Comparison of ENCODE assay signal across 11 cellular contexts in genomic region chr2:45173513-45173912, GRCh38.
DNase-seq lines count a peak whose midpoint lies in the region; ATAC-seq, FAIRE-seq and TF ChIP-seq lines count a peak whose summit lies in the region.
"Had no signal": no experiment of that assay in that cellular context is flagged by ENCODE, and none has a peak within 500 bp of the region (broad histone marks: within the 10 kb centered on the region; RNA-seq: fewer than 3 reads in every experiment).

No MANE protein-coding gene starts in this region.

- no peak for FAIRE-seq in HepG2 (lab: Jason Lieb, UNC)
- peak; percentile 83 for FAIRE-seq in urothelium cell line (lab: Jason Lieb, UNC)

- H3K9me3 Mint-ChIP-seq in natural killer cell, result peaks cover 3 to 4% of the 10 kb centered on the region in 2 donors

- WGBS in HepG2 (ENCODE audit: low lambda C conversion rate), result 0% methylated on average over 2 of the region's 2 CpGs
- 78% methylated on average over 2 of the region's 2 CpGs for WGBS in right lobe of liver (ENCODE audit: insufficient coverage, low coverage, low lambda C conversion rate, missing lambda C conversion rate)

- H3K4me3 Mint-ChIP-seq in natural killer cell, result no peak overlapping the region
- H3K4me3 Mint-ChIP-seq: stimulated activated naive B cell treated with anti-CD40 and anti-IgM and Interleukin-4, amounts not matched to agents 10 μg/mL and 1 μg/mL and 100 μg/mL, for 72 hours had no signal

- TF ChIP-seq RAD21 in HepG2 (CRISPR knock-in tag; IDR thresholded peaks at IDR 0.05), result no peak

- H3K79me2 ChIP-seq in HepG2 (ENCODE audit: insufficient read depth, low read length), result no peaks in the 10 kb centered on the region

- H3K4me1 Mint-ChIP-seq in natural killer cell, result no peaks in the 10 kb centered on the region

- no peaks in the 10 kb centered on the region for H3K36me3 ChIP-seq in HepG2 (replicated peaks in 1 of 2; ENCODE audit: control insufficient read depth in 1 of 2, insufficient read depth in 2 of 2, low read length in 2 of 2)
- H3K36me3 ChIP-seq in right lobe of liver, result no peaks in the 10 kb centered on the region
- no peaks in the 10 kb centered on the region for H3K36me3 ChIP-seq in adipocyte (ENCODE audit: control insufficient read depth, insufficient read depth, low read length, severe bottlenecking)
- H3K36me3 ChIP-seq: BLaER1 had no signal

- no peak overlapping the region for H2AFZ ChIP-seq in HepG2 (ENCODE audit: low read length)

- BruUV-seq in HepG2 (replicated peaks; lab: Mats Ljungman, UMichigan), result no TSS peak

- no peaks in the 10 kb centered on the region for H4K20me1 ChIP-seq in HepG2 (ENCODE audit: insufficient read depth, low read length)

- H3K27ac ChIP-seq in HepG2 (ENCODE audit: extremely low read length, insufficient read depth, low read length), result no peak overlapping the region
- no peak overlapping the region for H3K27ac ChIP-seq in right lobe of liver
- H3K27ac ChIP-seq: BLaER1 had no signal

- no peak for TF ChIP-seq POLR2A in HepG2 (IDR thresholded peaks at IDR 0.05; ENCODE audit: insufficient read depth in 1 of 2, low read depth in 2 of 2, low read length in 2 of 2)
- TF ChIP-seq POLR2A in right lobe of liver (IDR thresholded peaks at IDR 0.05), result no peak

- no peak for TF ChIP-seq EP300 in HepG2 (IDR thresholded peaks at IDR 0.05; ENCODE audit: low read depth in 2 of 2, low read length in 2 of 2)
- TF ChIP-seq EP300 in HepG2 (CRISPR knock-in tag; IDR thresholded peaks at IDR 0.05; ENCODE audit: borderline replicate concordance), result no peak

- H3K4me3 ChIP-seq in HepG2 (replicated peaks in 1 of 3; ENCODE audit: insufficient read depth in 1 of 3, low read depth in 2 of 3, low read length in 3 of 3) (no peak overlapping the region), right lobe of liver (no peak overlapping the region), adipocyte (ENCODE audit: low read length) (no peak overlapping the region)
- H3K4me3 ChIP-seq: BLaER1 had no signal

- DNase-seq in HepG2 (ENCODE audit: low spot score) (no peak), right lobe of liver (no peak), adipocyte (ENCODE audit: low read depth) (peak; percentile 89), glomerular endothelial cell (ENCODE audit: extremely low read depth, low read depth, low spot score) (peak; percentile 47), urothelium cell line (ENCODE audit: low spot score) (peak; percentile 62), natural killer cell (no peak)
- DNase-seq: Right ventricle myocardium superior; stimulated activated naive B cell treated with anti-CD40 and anti-IgM and Interleukin-4, amounts not matched to agents 10 μg/mL and 1 μg/mL and 100 μg/mL, for 72 hours had no signal

- H3K36me3 Mint-ChIP-seq in natural killer cell, result no peaks in the 10 kb centered on the region
- H3K36me3 Mint-ChIP-seq: stimulated activated naive B cell treated with anti-CD40 and anti-IgM and Interleukin-4, amounts not matched to agents 10 μg/mL and 1 μg/mL and 100 μg/mL, for 72 hours had no signal

- no peak for TF ChIP-seq CTCF in HepG2 (CRISPR knock-in tag; IDR thresholded peaks at IDR 0.05)
- TF ChIP-seq CTCF in right lobe of liver (IDR thresholded peaks at IDR 0.05), result no peak
- no peak for TF ChIP-seq CTCF in natural killer cell (IDR thresholded peaks at IDR 0.05)

- H3K27me3 ChIP-seq in HepG2 (ENCODE audit: control insufficient read depth in 1 of 2, insufficient read depth in 2 of 2, low read length in 2 of 2) (peaks cover under 1 to 3% of the 10 kb centered on the region in 2 experiments; a peak in 1 of 5 replicates), right lobe of liver (peaks cover 0 to 14% of the 10 kb centered on the region in 2 donors), adipocyte (replicated peaks; ENCODE audit: control insufficient read depth, insufficient read depth, low read length) (no peaks in the 10 kb centered on the region)

- POLR2A ChIA-PET in HepG2 (lab: Yijun Ruan, JAX), result no interaction called here

- peaks cover 39 to 70% of the 10 kb centered on the region in 2 donors for H3K27me3 Mint-ChIP-seq in natural killer cell (ENCODE audit: low read depth in 2 of 2)

- ATAC-seq in HepG2 (no peak), right lobe of liver (no peak), natural killer cell (no peak), HG02885 (IDR thresholded peaks at IDR 0.05; ENCODE audit: poor library complexity, unreplicated experiment) (no peak), GM18858 (IDR thresholded peaks at IDR 0.05; ENCODE audit: unreplicated experiment) (no peak)
- ATAC-seq: stimulated activated naive B cell treated with anti-CD40 and anti-IgM and Interleukin-4, amounts not matched to agents 10 μg/mL and 1 μg/mL and 100 μg/mL, for 72 hours had no signal

- intact Hi-C loops in HepG2 (cut with micrococcal nuclease; ENCODE audit: unreplicated experiment) (no loop called here), right lobe of liver (cut with DNase I) (no loop called here), natural killer cell (cut with micrococcal nuclease) (no loop called here)

- no peak overlapping the region for H3K4me2 ChIP-seq in HepG2 (ENCODE audit: low read depth, low read length)
- H3K4me2 ChIP-seq: BLaER1 had no signal

- H3K9me3 ChIP-seq in HepG2 (ENCODE audit: low read length) (no peaks in the 10 kb centered on the region), right lobe of liver (no peaks in the 10 kb centered on the region), adipocyte (ENCODE audit: control insufficient read depth, low read length) (no peaks in the 10 kb centered on the region)

- CTCF ChIA-PET in HepG2 (lab: Yijun Ruan, JAX; ENCODE audit: low intra/inter-chr PET ratio, low total read pairs), result no interaction called here

- H3K27ac Mint-ChIP-seq in natural killer cell, result no peak overlapping the region
- H3K27ac Mint-ChIP-seq: stimulated activated naive B cell treated with anti-CD40 and anti-IgM and Interleukin-4, amounts not matched to agents 10 μg/mL and 1 μg/mL and 100 μg/mL, for 72 hours had no signal

- H3K4me1 ChIP-seq in HepG2 (ENCODE audit: insufficient read depth, low read length) (no peaks in the 10 kb centered on the region), right lobe of liver (peaks cover 0 to 15% (median 0%) of the 10 kb centered on the region in 4 donors), adipocyte (ENCODE audit: control insufficient read depth, insufficient read depth, low read length) (peaks cover 40% of the 10 kb centered on the region)

- no peak overlapping the region for H3K9ac ChIP-seq in HepG2 (ENCODE audit: insufficient read depth, low read depth, low read length)
- H3K9ac ChIP-seq in adipocyte (ENCODE audit: low read length), result no peak overlapping the region
- H3K9ac ChIP-seq: BLaER1 had no signal

- in situ Hi-C loops in HepG2 (cut with HindIII; ENCODE audit: extremely low pct_ligation_motif_present, low pct_unique_long_range_greater_than_20kb), result no loop called here

TF ChIP-seq in HepG2, 621 proteins besides CTCF, POLR2A, EP300 and RAD21:
- TF ChIP-seq CREB1 (IDR thresholded peaks at IDR 0.05), result peak; percentile 74
- no peak for TF ChIP-seq CREB1 (CRISPR knock-in tag; IDR thresholded peaks at IDR 0.05)
- no peak for TF ChIP-seq ZBTB7A (CRISPR knock-in tag; IDR thresholded peaks at IDR 0.05)

Comparison
In these comparisons a context has a peak if more than half of its experiments do, and no peak if none do; other contexts are left out.
1. DNase-seq: peak in adipocyte (single experiment), glomerular endothelial cell (single experiment) and urothelium cell line (single experiment); none in HepG2 (single experiment), right lobe of liver (0 of 3) and natural killer cell (single experiment).